1 cellular context compared by ENCODE assay signal in genomic region chr17:39606434-39607056, GRCh38.
TF ChIP-seq lines count a peak whose summit lies in the region.

No MANE protein-coding gene starts in this region.

TF ChIP-seq in SK-N-SH, 30 proteins besides CTCF, POLR2A, EP300 and RAD21:
- no peak for TF ChIP-seq REST (IDR thresholded peaks at IDR 0.05; ENCODE audit: low read depth, low read length)
- TF ChIP-seq FOSL2 (IDR thresholded peaks at IDR 0.05; ENCODE audit: borderline replicate concordance, low read depth) = no peak
- no peak for TF ChIP-seq GATA2 (CRISPR knock-in tag; IDR thresholded peaks at IDR 0.05)
- TF ChIP-seq SMC3 (IDR thresholded peaks at IDR 0.05; ENCODE audit: low read depth, low read length) = no peak
- TF ChIP-seq NRF1 (IDR thresholded peaks at IDR 0.05; ENCODE audit: low read depth, low read length) = no peak
- no peak for TF ChIP-seq USF1 (IDR thresholded peaks at IDR 0.05; ENCODE audit: borderline replicate concordance, low read depth)
